2 cellular contexts compared by ENCODE assay signal in the genomic region with DNA sequence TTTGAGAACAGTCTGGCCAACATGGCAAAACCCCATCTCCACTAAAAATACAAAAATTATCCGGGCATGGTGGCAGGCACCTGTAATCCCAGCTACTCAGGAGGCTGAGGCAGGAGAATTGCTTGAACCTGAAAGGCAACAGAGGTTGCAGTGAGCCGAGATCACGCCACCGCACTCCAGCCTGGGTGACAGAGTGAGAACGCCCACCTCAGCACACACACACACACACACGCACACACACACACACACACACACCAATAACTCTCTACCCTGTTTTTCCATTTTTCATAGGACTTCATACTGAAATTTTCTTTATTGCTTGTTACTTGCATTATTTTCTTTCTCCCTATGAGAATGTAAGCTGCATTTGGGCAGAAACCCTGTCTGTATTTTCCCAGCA. TPM values are rescaled to one million over a fixed set of nuclear protein-coding genes. Genes with fewer than 3 reads are reported as not detected.
"Had no signal": no experiment of that assay in that cellular context is flagged by ENCODE, and none has a peak within 500 bp of the region (broad histone marks: within the 10 kb centered on the region; RNA-seq: fewer than 3 reads in every experiment).

No MANE protein-coding gene starts in this region.

RNA-seq across cellular contexts. Expression of a gene that starts 39.6 kb away (rescaled TPM):
- total RNA-seq: HT1080, IMR-90 had no signal

RNA-seq across cellular contexts. Expression of a gene that starts 57.1 kb away (rescaled TPM):
- total RNA-seq: HT1080 had no signal
